ENCODE assay signal across 7 cellular contexts in the genomic region with DNA sequence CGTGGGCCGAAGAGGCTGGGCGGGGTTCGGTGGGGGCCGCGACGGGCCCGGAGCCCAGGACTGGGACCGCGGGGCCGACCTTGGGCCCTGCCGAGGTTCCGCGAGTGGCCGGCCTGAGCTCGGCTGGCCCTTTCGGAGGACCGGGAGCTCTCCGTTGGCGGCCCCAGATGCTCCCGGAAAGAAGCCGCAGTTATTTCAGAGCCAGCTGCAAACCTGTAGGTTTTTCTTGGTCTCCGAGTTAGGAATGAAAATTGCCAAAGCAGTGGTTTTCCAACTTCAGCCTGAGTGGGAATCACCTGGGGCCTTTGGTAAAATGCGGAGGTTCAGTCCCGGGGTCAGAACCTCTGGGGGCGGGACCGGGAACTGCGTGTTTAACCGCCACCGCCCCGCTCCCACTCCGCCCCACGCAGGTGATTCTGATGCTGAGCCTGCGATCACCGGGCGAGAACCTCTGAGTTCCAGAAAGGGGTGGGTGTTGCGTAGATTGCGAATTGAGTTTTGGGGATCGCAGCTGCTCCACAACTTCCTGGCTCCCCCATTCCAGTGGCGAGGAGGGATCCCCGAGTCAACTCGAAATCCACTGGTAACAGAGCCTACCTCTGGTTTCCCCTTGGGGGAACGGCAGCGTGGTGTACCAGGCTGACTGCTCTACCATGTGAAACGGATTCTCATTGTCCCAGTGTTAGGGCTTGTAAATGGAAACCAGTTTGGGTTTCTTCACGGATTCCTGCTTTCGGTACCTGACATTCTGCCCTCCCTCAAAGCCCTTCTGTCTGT. TPM values are rescaled to one million over a fixed set of nuclear protein-coding genes. Genes with fewer than 3 reads are reported as not detected.
A peak's percentile ranks its signal among the peaks of the same experiment; 100 is the strongest.
DNase-seq lines count a peak whose midpoint lies in the region; ATAC-seq lines count a peak whose summit lies in the region.
"Not testable (repeated sequence)": the region's sequence is repeated elsewhere in the genome, so short reads cannot be mapped to it uniquely, and the experiment has no call there.

No MANE protein-coding gene starts in this region.

- peak overlapping the region; percentile 96 for H2BK15ac ChIP-seq in mesenchymal stem cell (ENCODE audit: low read depth, poor library complexity, severe bottlenecking)

- H3K9me3 ChIP-seq in HUES6 (ENCODE audit: control insufficient read depth, insufficient read depth, low read depth, low read length); esophagus (ENCODE audit: control insufficient read depth in 2 of 2, insufficient read depth in 1 of 2, low read depth in 1 of 2, low read length in 1 of 2); mesenchymal stem cell (ENCODE audit: control insufficient read depth, low read length): not testable (repeated sequence)

- H3K79me1 ChIP-seq in mesenchymal stem cell (replicated peaks; ENCODE audit: low read length, poor library complexity, severe bottlenecking), result not testable (repeated sequence)

- H3K27ac ChIP-seq in HUES6 (ENCODE audit: low read depth, low read length), result peak overlapping the region; percentile 98; the same call in 1 of the 2 replicates
- peak overlapping the region; percentile 94 to 98 for H3K27ac ChIP-seq in esophagus (ENCODE audit: low read depth in 2 of 2, low read length in 1 of 2)
- H3K27ac ChIP-seq in mesenchymal stem cell (ENCODE audit: low read length, poor library complexity, severe bottlenecking), result not testable (repeated sequence)

- H3K4me3 ChIP-seq in HUES6 (ENCODE audit: low read depth, low read length), result peak overlapping the region; percentile 98
- peak overlapping the region; percentile 90 to 100 for H3K4me3 ChIP-seq in esophagus (ENCODE audit: low read depth in 1 of 2, low read length in 2 of 2)
- H3K4me3 ChIP-seq in mesenchymal stem cell (ENCODE audit: insufficient read depth in 1 of 2, low read depth in 1 of 2, low read length in 2 of 2), result peak overlapping the region; percentile 89 to 98

- H3K14ac ChIP-seq in mesenchymal stem cell (ENCODE audit: low read length in 2 of 2), result peak overlapping the region in 1 of 2 experiments; percentile 100

- H3K23ac ChIP-seq in mesenchymal stem cell (ENCODE audit: low read length in 2 of 2), result not testable (repeated sequence)

- H4K8ac ChIP-seq in mesenchymal stem cell (ENCODE audit: low read length), result not testable (repeated sequence)

- H3K27me3 ChIP-seq in HUES6 (ENCODE audit: control insufficient read depth, insufficient read depth, low read length); esophagus (ENCODE audit: control insufficient read depth in 1 of 2, insufficient read depth in 2 of 2, low read length in 2 of 2); mesenchymal stem cell (ENCODE audit: control insufficient read depth in 1 of 2, insufficient read depth in 1 of 2, low read length in 2 of 2): not testable (repeated sequence)

- H4K91ac ChIP-seq in mesenchymal stem cell (ENCODE audit: low read length), result not testable (repeated sequence)

- H2BK5ac ChIP-seq in mesenchymal stem cell (ENCODE audit: low read depth, low read length, poor library complexity, severe bottlenecking), result not testable (repeated sequence)

- DNase-seq in SW480 (ENCODE audit: low spot score) (peak; percentile 32), mesenchymal stem cell (peak; percentile 42)
- DNase-seq in activated effector memory CD4-positive, alpha-beta T cell treated with Interleukin-2 at 50 U/mL for 16 hours, result peak; percentile 60
- DNase-seq in stimulated activated CD4-positive, alpha-beta T cell treated with anti-CD3 and anti-CD28 coated beads, Interleukin-15, amount 100 ng/mL, for 48 hours (ENCODE audit: low read depth in 2 of 2), result peak; percentile 13 to 45

- H3K9ac ChIP-seq in HUES6 (ENCODE audit: low read length), result peak overlapping the region; percentile 87
- peak overlapping the region; percentile 94 for H3K9ac ChIP-seq in mesenchymal stem cell (ENCODE audit: low read length)

- peak overlapping the region; percentile 75 for H2BK120ac ChIP-seq in mesenchymal stem cell (ENCODE audit: low read depth, low read length)

- ATAC-seq in GM18870 (IDR thresholded peaks at IDR 0.05; ENCODE audit: unreplicated experiment), result peak; percentile 7

- H3K18ac ChIP-seq in mesenchymal stem cell (ENCODE audit: low read depth in 1 of 2, low read length in 2 of 2), result peak overlapping the region; percentile 98 to 99

- 3% methylated on average over 37 to 47 of the region's 47 CpGs for WGBS in esophagus, 2 donors
- 6% methylated on average over 22 of the region's 47 CpGs for WGBS in mesenchymal stem cell

- H3K4me2 ChIP-seq in mesenchymal stem cell (ENCODE audit: low read length, poor library complexity, severe bottlenecking), result peak overlapping the region; percentile 63

- H3K36me3 ChIP-seq in HUES6 (ENCODE audit: control insufficient read depth, insufficient read depth, low read length); esophagus (ENCODE audit: control insufficient read depth in 2 of 2, insufficient read depth in 2 of 2, low read length in 1 of 2); mesenchymal stem cell (ENCODE audit: control insufficient read depth in 1 of 2, insufficient read depth in 2 of 2, low read depth in 1 of 2, low read length in 2 of 2): not testable (repeated sequence)

- peak overlapping the region in 1 of 2 experiments; percentile 99 for H3K4ac ChIP-seq in mesenchymal stem cell (ENCODE audit: low read depth in 1 of 2, low read length in 2 of 2)

- H2BK12ac ChIP-seq in mesenchymal stem cell (ENCODE audit: low read length in 2 of 2), result not testable (repeated sequence)

- H2AFZ ChIP-seq in mesenchymal stem cell (ENCODE audit: low read depth, low read length), result not testable (repeated sequence)

- H2AK5ac ChIP-seq in mesenchymal stem cell (ENCODE audit: low read length, severe bottlenecking), result not testable (repeated sequence)

- not testable (repeated sequence) for H3K4me1 ChIP-seq in HUES6 (ENCODE audit: control insufficient read depth, insufficient read depth, low read length); esophagus (ENCODE audit: control insufficient read depth in 2 of 2, insufficient read depth in 2 of 2, low read length in 1 of 2); mesenchymal stem cell (ENCODE audit: control insufficient read depth, insufficient read depth, low read depth, low read length)

RNA-seq across cellular contexts. Expression of a gene that starts 0.8 kb away (rescaled TPM):
- polyA plus RNA-seq in esophagus, result 10 to 100 TPM; 32.4 to 35.3 TPM
- polyA plus RNA-seq in mesenchymal stem cell (2013, experiment 1 of 2), result 65.6 TPM
- polyA plus RNA-seq in mesenchymal stem cell (2013, experiment 2 of 2), result 63.6 TPM

RNA-seq across cellular contexts. Expression of a gene that starts 38.4 kb away (rescaled TPM):
- polyA plus RNA-seq in esophagus, result 100 to 1,000 TPM in 1 of 2 donors, 10 to 100 TPM in 1; 44.0 to 104 TPM
- polyA plus RNA-seq in mesenchymal stem cell (2013, experiment 1 of 2), result 56.1 TPM
- 50.4 TPM for polyA plus RNA-seq in mesenchymal stem cell (2013, experiment 2 of 2)
